8 cellular contexts compared by ENCODE assay signal in genomic region chr1:40690919-40691537, GRCh38. TPM values are rescaled to one million over a fixed set of nuclear protein-coding genes. Genes with fewer than 3 reads are reported as not detected.
DNase-seq lines count a peak whose midpoint lies in the region; ATAC-seq, FAIRE-seq and TF ChIP-seq lines count a peak whose summit lies in the region.

No MANE protein-coding gene starts in this region.

- H3K4me2 ChIP-seq in DND-41 (ENCODE audit: insufficient read depth, low read length) = peak overlapping the region; percentile 72

- H4K20me1 ChIP-seq in DND-41 (ENCODE audit: insufficient read depth, low read length) = peaks cover 13% of the 10 kb centered on the region; the same call in 1 of the 2 replicates

- intact Hi-C loops in pancreas (cut with DNase I) = no loop called here

- H3K9me3 ChIP-seq in DND-41 (ENCODE audit: insufficient read depth, low read length, severe bottlenecking) (no peaks in the 10 kb centered on the region), Peyer's patch (no peaks in the 10 kb centered on the region), esophagus (ENCODE audit: control insufficient read depth in 2 of 2, insufficient read depth in 1 of 2, low read depth in 1 of 2, low read length in 1 of 2) (no peaks in the 10 kb centered on the region), pancreas (no peaks in the 10 kb centered on the region)

- H3K4me3 ChIP-seq in DND-41 (ENCODE audit: low read depth in 1 of 2, low read length in 2 of 2) = peak overlapping the region; percentile 47 to 67
- peak overlapping the region; percentile 73 to 100 (median 86) for H3K4me3 ChIP-seq in Peyer's patch
- H3K4me3 ChIP-seq in esophagus (ENCODE audit: low read depth in 1 of 2, low read length in 2 of 2) = peak overlapping the region; percentile 71 to 97
- peak overlapping the region; percentile 66 to 93 (median 82) for H3K4me3 ChIP-seq in pancreas

- no peak; the same call in 2 of the 3 replicates for ATAC-seq in DND-41 (ENCODE audit: insufficient read depth, low read depth)
- ATAC-seq in pancreas = no peak
- no peak for ATAC-seq in HG02759 (IDR thresholded peaks at IDR 0.05; ENCODE audit: unreplicated experiment)

- no peak for TF ChIP-seq POLR2A in Peyer's patch (IDR thresholded peaks at IDR 0.05)

- no peak for TF ChIP-seq CTCF in DND-41 (IDR thresholded peaks at IDR 0.05; ENCODE audit: borderline replicate concordance, extremely low read depth, low read length, poor library complexity, severe bottlenecking)
- no peak for TF ChIP-seq CTCF in Peyer's patch (IDR thresholded peaks at IDR 0.05)
- no peak for TF ChIP-seq CTCF in pancreas (IDR thresholded peaks at IDR 0.05)

- peak overlapping the region; percentile 96 for H3K9ac ChIP-seq in DND-41 (ENCODE audit: low read depth, low read length)

- H3K27me3 ChIP-seq in DND-41 (ENCODE audit: insufficient read depth, low read length, poor library complexity) = no peaks in the 10 kb centered on the region
- no peaks in the 10 kb centered on the region for H3K27me3 ChIP-seq in Peyer's patch
- no peaks in the 10 kb centered on the region for H3K27me3 ChIP-seq in esophagus (ENCODE audit: control insufficient read depth in 1 of 2, insufficient read depth in 2 of 2, low read length in 2 of 2)
- H3K27me3 ChIP-seq in pancreas = no peaks in the 10 kb centered on the region

- H3K27ac ChIP-seq in DND-41 (ENCODE audit: low read length) (peak overlapping the region; percentile 93), Peyer's patch (peak overlapping the region; percentile 97 to 100 (median 99)), esophagus (ENCODE audit: low read depth in 2 of 2, low read length in 1 of 2) (peak overlapping the region; percentile 98 to 99), pancreas (peak overlapping the region; percentile 98 to 99 (median 98))

- H3K4me1 ChIP-seq in DND-41 (ENCODE audit: insufficient read depth, low read length) (peaks cover 36% of the 10 kb centered on the region), Peyer's patch (peaks cover 0 to 29% (median 10%) of the 10 kb centered on the region in 4 donors), esophagus (ENCODE audit: control insufficient read depth in 2 of 2, insufficient read depth in 2 of 2, low read length in 1 of 2) (peaks cover 0 to 5% of the 10 kb centered on the region in 2 donors), pancreas (peaks cover 8 to 19% (median 16%) of the 10 kb centered on the region in 3 donors)

- H3K36me3 ChIP-seq in DND-41 (ENCODE audit: insufficient read depth, low read length) (peaks cover 12% of the 10 kb centered on the region), Peyer's patch (peaks cover 0 to 10% (median 0%) of the 10 kb centered on the region in 3 donors), esophagus (ENCODE audit: control insufficient read depth in 2 of 2, insufficient read depth in 2 of 2, low read length in 1 of 2) (no peaks in the 10 kb centered on the region), pancreas (no peaks in the 10 kb centered on the region)

- 16 to 17% methylated on average over 17 of the region's 17 CpGs for WGBS in esophagus, 2 donors
- 7 to 8% methylated on average over 17 of the region's 17 CpGs for WGBS in pancreas, 2 donors

- H2AFZ ChIP-seq in DND-41 (ENCODE audit: low read depth, low read length) = peak overlapping the region; percentile 78

- peaks cover 65% of the 10 kb centered on the region for H3K79me2 ChIP-seq in DND-41 (ENCODE audit: insufficient read depth, low read length)

- FAIRE-seq in pancreas (lab: Jason Lieb, UNC) = no peak

- no peak for DNase-seq in DND-41
- no peak for DNase-seq in Peyer's patch
- DNase-seq in pancreas = no peak
- no peak for DNase-seq in middle frontal gyrus (ENCODE audit: extremely low spot score, low spot score)
- no peak for DNase-seq in GM19240 (ENCODE audit: insufficient read length, low spot score)
- DNase-seq in NCI-H146 treated with DMSO at 0.1 percent for 48 hours (lab: John Stamatoyannopoulos, UW; ENCODE audit: unreplicated experiment) = no peak

RNA-seq across cellular contexts. Expression of gene NFYC, which starts 0.5 kb away (rescaled TPM):
- total RNA-seq in Peyer's patch (100 to 1,000 TPM in 1 of 4 donors, 10 to 100 TPM in 3; 53.1 to 122 (median 65.0) TPM), pancreas (10 to 100 TPM; 23.0 to 39.6 (median 28.2) TPM)
- polyA plus RNA-seq in esophagus (10 to 100 TPM; 24.8 to 37.2 TPM), pancreas (10 to 100 TPM; 21.3 to 33.8 TPM)

RNA-seq across cellular contexts. Expression of gene RIMS3, which starts 25.5 kb away (rescaled TPM):
- total RNA-seq in Peyer's patch = 1 to 10 TPM; 2.5 to 6.6 (median 5.4) TPM
- polyA plus RNA-seq in esophagus = under 1 TPM; 0.35 to 0.56 TPM
- 1 to 10 TPM in 1 of 6 donors, under 1 TPM in 5; 0.55 to 2.7 (median 0.77) TPM for total RNA-seq in pancreas
- under 1 TPM; 0.49 to 0.54 TPM for polyA plus RNA-seq in pancreas
